ENCODE assay signal across 8 cellular contexts in genomic region chr1:51729824-51730284, GRCh38.
DNase-seq lines count a peak whose midpoint lies in the region; ATAC-seq and TF ChIP-seq lines count a peak whose summit lies in the region.

No MANE protein-coding gene starts in this region.

- peaks cover 0 to 4% of the 10 kb centered on the region in 2 donors for H3K36me3 Mint-ChIP-seq in CD4-positive, alpha-beta memory T cell

- peak; percentile 66 for TF ChIP-seq POLR2A in GM19193 (IDR thresholded peaks at IDR 0.05; ENCODE audit: extremely low read depth, insufficient read depth, insufficient read length)

- H3K4me3 Mint-ChIP-seq in CD4-positive, alpha-beta memory T cell = peak overlapping the region; percentile 94 to 97 (median 94)

- no peaks in the 10 kb centered on the region for H3K9me3 ChIP-seq in CD4-positive, alpha-beta memory T cell (ENCODE audit: control insufficient read depth in 1 of 2, low read length in 2 of 2)

- H3K27ac Mint-ChIP-seq in CD4-positive, alpha-beta memory T cell = peak overlapping the region; percentile 67 to 96 (median 91)

- H3K9me3 Mint-ChIP-seq in CD4-positive, alpha-beta memory T cell = peaks cover 0 to 2% (median 0%) of the 10 kb centered on the region in 8 donors

- POLR2A ChIA-PET in CD4-positive, alpha-beta memory T cell (lab: Charles Lee; ENCODE audit: partially characterized antibody) = interaction anchor here (1.6 to 2.3 kb wide), 2 partner anchors 112 to 211 kb away, joined by 8 to 9 read pairs; partner anchors contain the start of genes EPS15 and OSBPL9

- ATAC-seq in HG03442 (IDR thresholded peaks at IDR 0.05; ENCODE audit: unreplicated experiment) = peak; percentile 18

- DNase-seq in CD4-positive, alpha-beta memory T cell = no peak
- DNase-seq in cardiac septum (ENCODE audit: low spot score) = peak; percentile 76
- DNase-seq in retina = peak; percentile 74
- DNase-seq in C1 segment of cervical spinal cord (lab: John Stamatoyannopoulos, UW) = no peak
- no peak for DNase-seq in NCI-H1694 (lab: John Stamatoyannopoulos, UW)

- no peak for TF ChIP-seq CTCF in WI38 (IDR thresholded peaks at IDR 0.05; ENCODE audit: low read depth, low read length)

- H3K27ac ChIP-seq in CD4-positive, alpha-beta memory T cell (ENCODE audit: low read depth, low read length) = peak overlapping the region; percentile 68

- CTCF ChIA-PET in CD4-positive, alpha-beta memory T cell (lab: Charles Lee; ENCODE audit: partially characterized antibody) = interaction anchor here (3.9 kb wide), 1 partner anchor 39 kb away, joined by 21 read pairs; no protein-coding TSS in a partner anchor

- intact Hi-C loops in CD4-positive, alpha-beta memory T cell (cut with micrococcal nuclease) = loop anchor here (1.0 to 10.0 kb wide), 6 partner anchors 37 to 765 kb away; partner anchors contain the start of genes EPS15, FAF1, NRDC and OSBPL9
- intact Hi-C loops in cardiac septum (cut with DNase I) = loop anchor here (5.0 kb wide), 4 partner anchors 37 to 113 kb away; partner anchors contain the start of gene OSBPL9

- peaks cover 42% of the 10 kb centered on the region for H3K4me1 ChIP-seq in CD4-positive, alpha-beta memory T cell (ENCODE audit: insufficient read depth, low read length)

- H3K27me3 ChIP-seq in CD4-positive, alpha-beta memory T cell (ENCODE audit: insufficient read depth, low read length) = no peaks in the 10 kb centered on the region

- H3K4me3 ChIP-seq in CD4-positive, alpha-beta memory T cell (ENCODE audit: low read length in 2 of 2) = peak overlapping the region in 1 of 2 donors; percentile 89
- peak overlapping the region; percentile 64 for H3K4me3 ChIP-seq in WI38 (ENCODE audit: low read depth, low read length)

- no peaks in the 10 kb centered on the region for H3K36me3 ChIP-seq in CD4-positive, alpha-beta memory T cell (ENCODE audit: insufficient read depth, low read length)

- H3K27me3 Mint-ChIP-seq in CD4-positive, alpha-beta memory T cell = no peaks in the 10 kb centered on the region

- H3K4me1 Mint-ChIP-seq in CD4-positive, alpha-beta memory T cell = peaks cover 33 to 58% (median 42%) of the 10 kb centered on the region in 4 donors

Comparison
In these comparisons a context has a peak if more than half of its experiments do, and no peak if none do; other contexts are left out.
1. DNase-seq: peak in cardiac septum (single experiment) and retina (single experiment); none in CD4-positive, alpha-beta memory T cell (0 of 5), C1 segment of cervical spinal cord (0 of 14) and NCI-H1694 (single experiment).